Comparison of ENCODE assay signal across 1 cellular context in genomic region chr4:38625508-38625907, GRCh38.
TF ChIP-seq lines count a peak whose summit lies in the region.

No MANE protein-coding gene starts in this region.

TF ChIP-seq in K562, 482 proteins besides CTCF, POLR2A, EP300 and RAD21 (continued from another document):
- no peak for TF ChIP-seq REST (CRISPR knock-in tag; IDR thresholded peaks at IDR 0.05; ENCODE audit: low read depth)
